11 cellular contexts compared by ENCODE assay signal in the genomic region with DNA sequence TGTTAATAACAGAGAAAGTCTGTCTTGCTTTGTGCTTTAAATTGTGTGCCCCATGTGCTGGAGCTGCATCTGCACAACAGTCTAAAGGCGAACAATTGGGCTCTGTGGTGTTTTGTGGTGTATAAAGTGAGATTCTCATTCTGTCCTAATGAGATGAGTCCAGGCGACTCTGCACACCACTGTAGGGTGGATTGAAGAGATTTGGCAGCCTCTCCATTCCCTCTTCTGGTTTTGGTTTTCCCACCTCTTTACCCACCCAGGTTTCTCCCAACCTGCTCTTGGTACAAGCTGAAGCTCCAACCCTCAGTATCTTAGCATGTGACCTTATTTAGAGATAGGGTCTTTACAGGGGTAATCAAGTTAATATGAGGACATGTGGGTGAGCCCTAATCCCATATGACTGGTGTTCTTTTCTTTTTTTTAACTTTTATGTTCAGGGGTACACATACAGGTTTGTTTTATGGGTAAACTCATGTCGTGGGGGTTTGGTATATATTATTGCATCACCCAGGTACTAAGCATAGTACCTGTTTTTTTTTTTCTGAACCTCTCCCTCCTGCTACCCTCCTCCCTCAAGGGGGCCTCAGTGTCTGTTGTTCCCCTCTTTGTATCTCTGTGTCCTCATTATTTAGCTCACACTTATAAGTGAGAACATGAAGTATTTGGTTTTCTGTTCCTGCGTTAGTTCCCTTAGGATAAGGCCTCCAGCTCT.
DNase-seq lines count a peak whose midpoint lies in the region; ATAC-seq, FAIRE-seq and TF ChIP-seq lines count a peak whose summit lies in the region.
"Had no signal": no experiment of that assay in that cellular context is flagged by ENCODE, and none has a peak within 500 bp of the region (broad histone marks: within the 10 kb centered on the region; RNA-seq: fewer than 3 reads in every experiment).

No MANE protein-coding gene starts in this region.

- POLR2A ChIA-PET in HepG2 (lab: Yijun Ruan, JAX), result no interaction called here

- TF ChIP-seq POLR2A in HepG2 (IDR thresholded peaks at IDR 0.05; ENCODE audit: insufficient read depth in 1 of 2, low read depth in 2 of 2, low read length in 2 of 2), result no peak
- TF ChIP-seq POLR2A in right lobe of liver (IDR thresholded peaks at IDR 0.05), result no peak

- no peak overlapping the region for H2BK15ac ChIP-seq in mesenchymal stem cell (ENCODE audit: low read depth, poor library complexity, severe bottlenecking)

- H2AFZ ChIP-seq in HepG2 (ENCODE audit: low read length) (no peak overlapping the region), KMS-11 (ENCODE audit: low read depth) (peak overlapping the region; percentile 64; the same call in 1 of the 2 replicates), mesenchymal stem cell (ENCODE audit: low read depth, low read length) (no peak overlapping the region)

- 7% methylated on average over 4 of the region's 4 CpGs for WGBS in HepG2 (ENCODE audit: low lambda C conversion rate)
- 60% methylated on average over 4 of the region's 4 CpGs for WGBS in right lobe of liver (ENCODE audit: insufficient coverage, low coverage, low lambda C conversion rate, missing lambda C conversion rate)
- WGBS in mesenchymal stem cell, result 95% methylated on average over 2 of the region's 4 CpGs

- H2BK5ac ChIP-seq in mesenchymal stem cell (ENCODE audit: low read depth, low read length, poor library complexity, severe bottlenecking), result no peak overlapping the region

- in situ Hi-C loops in HepG2 (cut with HindIII; ENCODE audit: extremely low pct_ligation_motif_present, low pct_unique_long_range_greater_than_20kb), result no loop called here

- peak overlapping the region; percentile 77 for H2BK120ac ChIP-seq in mesenchymal stem cell (ENCODE audit: low read depth, low read length)

- FAIRE-seq in HepG2 (lab: Jason Lieb, UNC), result no peak
- FAIRE-seq: TTC549 had no signal

- DNase-seq in HepG2 (ENCODE audit: low spot score) (no peak), right lobe of liver (no peak), mesenchymal stem cell (no peak), NCI-H1417 (lab: John Stamatoyannopoulos, UW) (no peak), NCI-H345 (lab: John Stamatoyannopoulos, UW) (no peak), AG08396 (ENCODE audit: low spot score) (no peak)
- DNase-seq: H7 had no signal

- H3K79me1 ChIP-seq in mesenchymal stem cell (replicated peaks; ENCODE audit: low read length, poor library complexity, severe bottlenecking), result no peaks in the 10 kb centered on the region

- H3K18ac ChIP-seq in mesenchymal stem cell (ENCODE audit: low read depth in 1 of 2, low read length in 2 of 2), result peak overlapping the region; percentile 34 to 90

- peak overlapping the region in 1 of 2 experiments; percentile 63 for H3K4ac ChIP-seq in mesenchymal stem cell (ENCODE audit: low read depth in 1 of 2, low read length in 2 of 2)

- CTCF ChIA-PET in HepG2 (lab: Yijun Ruan, JAX; ENCODE audit: low intra/inter-chr PET ratio, low total read pairs), result no interaction called here

- no peak for TF ChIP-seq RAD21 in HepG2 (CRISPR knock-in tag; IDR thresholded peaks at IDR 0.05)

- H3K9ac ChIP-seq in HepG2 (ENCODE audit: insufficient read depth, low read depth, low read length), result no peak overlapping the region
- no peak overlapping the region for H3K9ac ChIP-seq in KMS-11
- peak overlapping the region; percentile 60 for H3K9ac ChIP-seq in mesenchymal stem cell (ENCODE audit: low read length)

- ATAC-seq in HepG2, result no peak
- ATAC-seq in right lobe of liver, result no peak
- ATAC-seq in GM21423 (IDR thresholded peaks at IDR 0.05; ENCODE audit: unreplicated experiment), result no peak

- H4K20me1 ChIP-seq in HepG2 (ENCODE audit: insufficient read depth, low read length), result no peaks in the 10 kb centered on the region
- H4K20me1 ChIP-seq in KMS-11 (ENCODE audit: insufficient read depth), result no peaks in the 10 kb centered on the region

- H3K27me3 ChIP-seq in HepG2 (ENCODE audit: control insufficient read depth in 1 of 2, insufficient read depth in 2 of 2, low read length in 2 of 2) (peaks cover 1 to 5% of the 10 kb centered on the region in 2 experiments; a peak in 3 of 5 replicates), right lobe of liver (no peaks in the 10 kb centered on the region), KMS-11 (ENCODE audit: insufficient read depth, low read depth) (no peaks in the 10 kb centered on the region), mesenchymal stem cell (ENCODE audit: control insufficient read depth in 1 of 2, insufficient read depth in 1 of 2, low read length in 2 of 2) (no peaks in the 10 kb centered on the region)

- TF ChIP-seq CTCF in HepG2 (CRISPR knock-in tag; IDR thresholded peaks at IDR 0.05) (no peak), right lobe of liver (IDR thresholded peaks at IDR 0.05) (no peak), KMS-11 (conservative IDR thresholded peaks at IDR 0.05; ENCODE audit: low read depth, low read length) (no peak)

- TF ChIP-seq EP300 in HepG2 (IDR thresholded peaks at IDR 0.05; ENCODE audit: low read depth in 2 of 2, low read length in 2 of 2) (no peak), HepG2 (CRISPR knock-in tag; IDR thresholded peaks at IDR 0.05; ENCODE audit: borderline replicate concordance) (no peak)

- no TSS peak for BruUV-seq in HepG2 (replicated peaks; lab: Mats Ljungman, UMichigan)

- H3K14ac ChIP-seq in mesenchymal stem cell (ENCODE audit: low read length in 2 of 2), result no peak overlapping the region

- H2AK5ac ChIP-seq in mesenchymal stem cell (ENCODE audit: low read length, severe bottlenecking), result no peak overlapping the region

- H4K8ac ChIP-seq in mesenchymal stem cell (ENCODE audit: low read length), result peak overlapping the region; percentile 5

- H3K79me2 ChIP-seq in HepG2 (ENCODE audit: insufficient read depth, low read length), result no peaks in the 10 kb centered on the region
- H3K79me2 ChIP-seq in KMS-11 (ENCODE audit: insufficient read depth, low read depth), result no peaks in the 10 kb centered on the region

- intact Hi-C loops in HepG2 (cut with micrococcal nuclease; ENCODE audit: unreplicated experiment) (no loop called here), right lobe of liver (cut with DNase I) (no loop called here)

- no peak overlapping the region for H3K27ac ChIP-seq in HepG2 (ENCODE audit: extremely low read length, insufficient read depth, low read length)
- no peak overlapping the region for H3K27ac ChIP-seq in right lobe of liver
- peak overlapping the region; percentile 26; the same call in 1 of the 2 replicates for H3K27ac ChIP-seq in KMS-11
- no peak overlapping the region for H3K27ac ChIP-seq in mesenchymal stem cell (ENCODE audit: low read length, poor library complexity, severe bottlenecking)
- H3K27ac ChIP-seq: psoas muscle had no signal

- peak overlapping the region; percentile 60 to 68 for H2BK12ac ChIP-seq in mesenchymal stem cell (ENCODE audit: low read length in 2 of 2)

- peak overlapping the region; percentile 1 for H4K91ac ChIP-seq in mesenchymal stem cell (ENCODE audit: low read length)

- H3K4me2 ChIP-seq in HepG2 (ENCODE audit: low read depth, low read length), result no peak overlapping the region
- peak overlapping the region; percentile 33; the same call in 1 of the 2 replicates for H3K4me2 ChIP-seq in KMS-11
- no peak overlapping the region for H3K4me2 ChIP-seq in mesenchymal stem cell (ENCODE audit: low read length, poor library complexity, severe bottlenecking)

- no peaks in the 10 kb centered on the region for H3K9me3 ChIP-seq in HepG2 (ENCODE audit: low read length)
- H3K9me3 ChIP-seq in right lobe of liver, result no peaks in the 10 kb centered on the region
- no peaks in the 10 kb centered on the region for H3K9me3 ChIP-seq in mesenchymal stem cell (ENCODE audit: control insufficient read depth, low read length)
- H3K9me3 ChIP-seq: psoas muscle had no signal

- H3K23ac ChIP-seq in mesenchymal stem cell (ENCODE audit: low read length in 2 of 2), result no peak overlapping the region

- H3K4me1 ChIP-seq in HepG2 (ENCODE audit: insufficient read depth, low read length) (no peaks in the 10 kb centered on the region), right lobe of liver (no peaks in the 10 kb centered on the region), KMS-11 (ENCODE audit: low read depth, poor library complexity, severe bottlenecking) (peaks cover 12% of the 10 kb centered on the region), mesenchymal stem cell (ENCODE audit: control insufficient read depth, insufficient read depth, low read depth, low read length) (no peaks in the 10 kb centered on the region)

- H3K36me3 ChIP-seq in HepG2 (replicated peaks in 1 of 2; ENCODE audit: control insufficient read depth in 1 of 2, insufficient read depth in 2 of 2, low read length in 2 of 2) (no peaks in the 10 kb centered on the region), right lobe of liver (no peaks in the 10 kb centered on the region), KMS-11 (ENCODE audit: insufficient read depth) (no peaks in the 10 kb centered on the region), mesenchymal stem cell (ENCODE audit: control insufficient read depth in 1 of 2, insufficient read depth in 2 of 2, low read depth in 1 of 2, low read length in 2 of 2) (no peaks in the 10 kb centered on the region)

- H3K4me3 ChIP-seq in HepG2 (replicated peaks in 1 of 3; ENCODE audit: insufficient read depth in 1 of 3, low read depth in 2 of 3, low read length in 3 of 3), result no peak overlapping the region
- no peak overlapping the region for H3K4me3 ChIP-seq in right lobe of liver
- H3K4me3 ChIP-seq in KMS-11 (IDR thresholded peaks at IDR 0.05; ENCODE audit: insufficient read depth, low read depth, low read length), result no peak overlapping the region
- no peak overlapping the region for H3K4me3 ChIP-seq in mesenchymal stem cell (ENCODE audit: insufficient read depth in 1 of 2, low read depth in 1 of 2, low read length in 2 of 2)
- H3K4me3 ChIP-seq: psoas muscle had no signal

TF ChIP-seq in HepG2, 621 proteins besides CTCF, POLR2A, EP300 and RAD21:
- TF ChIP-seq PTBP1 (IDR thresholded peaks at IDR 0.05; ENCODE audit: low read depth, low read length, poor library complexity, severe bottlenecking) (no peak), CEBPB (IDR thresholded peaks at IDR 0.05; ENCODE audit: borderline replicate concordance, low read depth, low read length) (peak; percentile 36; the same call in 1 of the 2 replicates), ATF7 (IDR thresholded peaks at IDR 0.05) (peak; percentile 29; the same call in 1 of the 2 replicates), ATF7 (CRISPR knock-in tag; IDR thresholded peaks at IDR 0.05) (no peak)
